8 cellular contexts compared by ENCODE assay signal in the genomic region with DNA sequence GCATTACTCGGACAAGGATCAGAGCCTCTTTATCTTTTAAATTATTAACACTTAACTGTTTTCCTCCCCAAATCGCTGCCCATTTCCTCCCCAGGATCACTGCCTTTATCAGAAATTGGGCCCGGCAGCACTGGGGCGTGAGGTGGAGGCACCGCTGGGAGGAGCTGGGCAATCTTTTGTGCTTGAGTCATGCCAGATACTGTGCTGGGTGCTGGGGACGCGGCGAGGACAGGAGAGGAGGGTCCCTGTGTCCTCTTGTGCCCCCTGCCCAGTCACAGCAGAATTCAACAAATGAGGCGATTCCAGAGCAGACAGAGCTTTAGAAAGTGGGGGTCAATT.
DNase-seq lines count a peak whose midpoint lies in the region; ATAC-seq and TF ChIP-seq lines count a peak whose summit lies in the region.
"Had no signal": no experiment of that assay in that cellular context is flagged by ENCODE, and none has a peak within 500 bp of the region (broad histone marks: within the 10 kb centered on the region; RNA-seq: fewer than 3 reads in every experiment).

No MANE protein-coding gene starts in this region.

- H3K36me3 Mint-ChIP-seq in activated naive CD8-positive, alpha-beta T cell treated with anti-CD3 and anti-CD28 coated beads for 36 hours, result no peaks in the 10 kb centered on the region

- H3K36me3 ChIP-seq in HAP-1 (replicated peaks) (no peaks in the 10 kb centered on the region), iPS-15b (ENCODE audit: control insufficient read depth, insufficient read depth, low read length) (no peaks in the 10 kb centered on the region), spleen (no peaks in the 10 kb centered on the region)

- peak overlapping the region; percentile 37 to 85 (median 79) for H3K27ac ChIP-seq in spleen

- H3K4me1 ChIP-seq in HAP-1, result peaks cover 2% of the 10 kb centered on the region
- peaks cover 2% of the 10 kb centered on the region for H3K4me1 ChIP-seq in iPS-15b (ENCODE audit: control insufficient read depth, insufficient read depth, low read length)
- peaks cover 0 to 25% (median 16%) of the 10 kb centered on the region in 6 donors for H3K4me1 ChIP-seq in spleen

- ATAC-seq in HG02798 (IDR thresholded peaks at IDR 0.05; ENCODE audit: poor library complexity, unreplicated experiment), result no peak
- ATAC-seq in GM19467 (IDR thresholded peaks at IDR 0.05; ENCODE audit: unreplicated experiment), result no peak

- peak overlapping the region; percentile 56 for H3K4me3 Mint-ChIP-seq in activated naive CD8-positive, alpha-beta T cell treated with anti-CD3 and anti-CD28 coated beads for 36 hours

- H3K4me1 Mint-ChIP-seq in activated naive CD8-positive, alpha-beta T cell treated with anti-CD3 and anti-CD28 coated beads for 36 hours, result peaks cover 4% of the 10 kb centered on the region

- 19 to 28% (median 23%) methylated on average over 9 of the region's 9 CpGs for WGBS in spleen, 5 donors

- in situ Hi-C loops in HAP-1 (cut with MboI; ENCODE audit: low sequenced_read_pairs), result no loop called here

- DNase-seq in HAP-1 (ENCODE audit: low spot score in 2 of 2), result peak in 1 of 2 experiments; percentile 19
- DNase-seq in activated naive CD8-positive, alpha-beta T cell treated with anti-CD3 and anti-CD28 coated beads for 36 hours, result no peak
- no peak for DNase-seq in spleen
- DNase-seq in dedifferentiated amniotic fluid mesenchymal stem cell (ENCODE audit: extremely low spot score), result no peak

- peaks cover 19% of the 10 kb centered on the region for H3K27me3 Mint-ChIP-seq in activated naive CD8-positive, alpha-beta T cell treated with anti-CD3 and anti-CD28 coated beads for 36 hours

- no peaks in the 10 kb centered on the region for H3K9me3 ChIP-seq in HAP-1
- H3K9me3 ChIP-seq in iPS-15b (ENCODE audit: control insufficient read depth, insufficient read depth, low read length), result no peaks in the 10 kb centered on the region
- H3K9me3 ChIP-seq in spleen, result no peaks in the 10 kb centered on the region

- no peak overlapping the region for H3K9ac ChIP-seq in iPS-15b (ENCODE audit: low read depth, low read length)

- H3K27ac Mint-ChIP-seq in activated naive CD8-positive, alpha-beta T cell treated with anti-CD3 and anti-CD28 coated beads for 36 hours, result no peak overlapping the region
- H3K27ac Mint-ChIP-seq: IgD-negative memory B cell had no signal

- H3K4me3 ChIP-seq in HAP-1 (peak overlapping the region; percentile 9; the same call in 1 of the 2 replicates), iPS-15b (ENCODE audit: low read depth, low read length) (peak overlapping the region; percentile 47), spleen (peak overlapping the region; percentile 41 to 77 (median 52))

- no peak for TF ChIP-seq POLR2A in spleen (IDR thresholded peaks at IDR 0.05)

- intact Hi-C loops in spleen (cut with DNase I; ENCODE audit: low total_unique reads), result no loop called here

- no peaks in the 10 kb centered on the region for H3K27me3 ChIP-seq in HAP-1 (ENCODE audit: low read depth)
- H3K27me3 ChIP-seq in iPS-15b (ENCODE audit: control insufficient read depth, insufficient read depth, low read length), result no peaks in the 10 kb centered on the region
- H3K27me3 ChIP-seq in spleen (replicated peaks in 1 of 7), result peaks cover 0 to 19% (median 0%) of the 10 kb centered on the region in 7 donors

- TF ChIP-seq CTCF in spleen (IDR thresholded peaks at IDR 0.05 in 8 of 11, conservative IDR thresholded peaks at IDR 0.05 in 3 of 11), result no peak

- no peaks in the 10 kb centered on the region for H3K9me3 Mint-ChIP-seq in activated naive CD8-positive, alpha-beta T cell treated with anti-CD3 and anti-CD28 coated beads for 36 hours
- H3K9me3 Mint-ChIP-seq: IgD-negative memory B cell had no signal
